Comparison of ENCODE assay signal across 8 cellular contexts in the genomic region with DNA sequence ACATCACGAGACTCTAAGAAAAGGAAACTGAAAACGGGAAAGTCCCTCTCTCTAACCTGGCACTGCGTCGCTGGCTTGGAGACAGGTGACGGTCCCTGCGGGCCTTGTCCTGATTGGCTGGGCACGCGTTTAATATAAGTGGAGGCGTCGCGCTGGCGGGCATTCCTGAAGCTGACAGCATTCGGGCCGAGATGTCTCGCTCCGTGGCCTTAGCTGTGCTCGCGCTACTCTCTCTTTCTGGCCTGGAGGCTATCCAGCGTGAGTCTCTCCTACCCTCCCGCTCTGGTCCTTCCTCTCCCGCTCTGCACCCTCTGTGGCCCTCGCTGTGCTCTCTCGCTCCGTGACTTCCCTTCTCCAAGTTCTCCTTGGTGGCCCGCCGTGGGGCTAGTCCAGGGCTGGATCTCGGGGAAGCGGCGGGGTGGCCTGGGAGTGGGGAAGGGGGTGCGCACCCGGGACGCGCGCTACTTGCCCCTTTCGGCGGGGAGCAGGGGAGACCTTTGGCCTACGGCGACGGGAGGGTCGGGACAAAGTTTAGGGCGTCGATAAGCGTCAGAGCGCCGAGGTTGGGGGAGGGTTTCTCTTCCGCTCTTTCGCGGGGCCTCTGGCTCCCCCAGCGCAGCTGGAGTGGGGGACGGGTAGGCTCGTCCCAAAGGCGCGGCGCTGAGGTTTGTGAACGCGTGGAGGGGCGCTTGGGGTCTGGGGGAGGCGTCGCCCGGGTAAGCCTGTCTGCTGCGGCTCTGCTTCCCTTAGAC. TPM values are rescaled to one million over a fixed set of nuclear protein-coding genes. Genes with fewer than 3 reads are reported as not detected.
DNase-seq lines count a peak whose midpoint lies in the region; ATAC-seq and TF ChIP-seq lines count a peak whose summit lies in the region.

A gene (plus strand): TSS at position 162 of the 752 bp plus-strand sequence. CDS start 30 bp downstream, at position 192.

- 0% methylated on average over 25 of the region's 61 CpGs for WGBS in right lobe of liver (ENCODE audit: insufficient coverage, low coverage, low lambda C conversion rate, missing lambda C conversion rate)

- H3K27me3 ChIP-seq in dorsolateral prefrontal cortex (no peaks in the 10 kb centered on the region), right lobe of liver (no peaks in the 10 kb centered on the region)

- intact Hi-C loops in CD14-positive monocyte (cut with micrococcal nuclease) = loop anchor here (2.0 kb wide), 3 partner anchors 17 to 49 kb away; a partner anchor contains a TSS
- intact Hi-C loops in dorsolateral prefrontal cortex (cut with DNase I) = loop anchor here (1.0 to 5.0 kb wide), 3 partner anchors 17 to 75 kb away; a partner anchor contains a TSS
- intact Hi-C loops in right lobe of liver (cut with DNase I) = no loop called here

- ATAC-seq in GM19397 (IDR thresholded peaks at IDR 0.05; ENCODE audit: unreplicated experiment) (peak; percentile 80), HG03571 (IDR thresholded peaks at IDR 0.05; ENCODE audit: unreplicated experiment) (peak; percentile 76), right lobe of liver (peak; percentile 89 to 93 (median 92))

- no peak for TF ChIP-seq CTCF in CD14-positive monocyte (IDR thresholded peaks at IDR 0.05)
- TF ChIP-seq CTCF in dorsolateral prefrontal cortex (IDR thresholded peaks at IDR 0.05 in 54 of 56, conservative IDR thresholded peaks at IDR 0.05 in 2 of 56; ENCODE audit: low read depth in 1 of 56, partially characterized antibody in 56 of 56) = peak in 17 of 56 donors; percentile 0 to 53 (median 14)
- no peak for TF ChIP-seq CTCF in right lobe of liver (IDR thresholded peaks at IDR 0.05)

- H3K4me3 ChIP-seq in dorsolateral prefrontal cortex = peak within 1 kb of the TSS; percentile 41 to 99 (median 90)
- H3K4me3 ChIP-seq in right lobe of liver = peak within 1 kb of the TSS; percentile 78 to 94 (median 78)

- peak; percentile 100 for TF ChIP-seq POLR2A in right lobe of liver (IDR thresholded peaks at IDR 0.05)

- peaks cover 55 to 61% of the 10 kb centered on the region in 2 donors for H3K36me3 Mint-ChIP-seq in CD14-positive monocyte

- no peaks in the 10 kb centered on the region for H3K9me3 ChIP-seq in right lobe of liver

- peak within 1 kb of the TSS; percentile 98 to 100 for H3K4me3 Mint-ChIP-seq in CD14-positive monocyte

- DNase-seq in CD14-positive monocyte (ENCODE audit: low spot score) (peak; percentile 94), NCI-H82 (lab: John Stamatoyannopoulos, UW) (peak; percentile 97), dorsolateral prefrontal cortex (peak; percentile 92 to 97 (median 96)), right lobe of liver (peak; percentile 95 to 96 (median 96))
- DNase-seq in activated CD4-positive, alpha-beta T cell treated with anti-CD3 and anti-CD28 coated beads, Interleukin-2, amount 50 U/mL, for 48 hours = peak; percentile 94 to 96
- peak; percentile 91 to 95 for DNase-seq in stimulated activated CD4-positive, alpha-beta T cell treated with anti-CD3 and anti-CD28 coated beads, Interleukin-4, amount 100 ng/mL, for 4 hours

- H3K27ac ChIP-seq in dorsolateral prefrontal cortex (peak within 1 kb of the TSS; percentile 59 to 99 (median 94)), right lobe of liver (peak within 1 kb of the TSS; percentile 99 to 100 (median 100))

- H3K27me3 Mint-ChIP-seq in CD14-positive monocyte (ENCODE audit: low read depth in 3 of 3) = peaks cover 2 to 9% (median 4%) of the 10 kb centered on the region in 3 donors

- H3K9me3 Mint-ChIP-seq in CD14-positive monocyte = peaks cover 0 to 15% (median 4%) of the 10 kb centered on the region in 7 donors

- peaks cover 0 to 17% (median 0%) of the 10 kb centered on the region in 4 donors for H3K4me1 ChIP-seq in right lobe of liver

- H3K27ac Mint-ChIP-seq in CD14-positive monocyte = peak within 1 kb of the TSS; percentile 99 to 100 (median 100)

- H3K4me1 Mint-ChIP-seq in CD14-positive monocyte = peaks cover 41% of the 10 kb centered on the region

- peaks cover 10 to 16% (median 15%) of the 10 kb centered on the region in 4 donors for H3K36me3 ChIP-seq in right lobe of liver

RNA-seq across cellular contexts. Expression of the gene that starts here (rescaled TPM):
- over 10,000 TPM; 28,259 to 28,278 TPM for polyA plus RNA-seq in CD14-positive monocyte
- total RNA-seq in dorsolateral prefrontal cortex (1,000 to 10,000 TPM in 4 of 120 experiments, 100 to 1,000 TPM in 116; 213 to 1,235 (median 449) TPM), right lobe of liver (1,000 to 10,000 TPM in 5 of 6 experiments, 100 to 1,000 TPM in 1; 894 to 5,671 (median 2,154) TPM)

Comparison
In these comparisons a context has a peak if more than half of its experiments do, and no peak if none do; other contexts are left out.
1. Peak in every context shown above with its lines: DNase-seq, ATAC-seq, H3K4me3 ChIP-seq and H3K27ac ChIP-seq.
2. intact Hi-C loops: an anchor here in CD14-positive monocyte (2.0 kb wide) and dorsolateral prefrontal cortex (1.0 to 5.0 kb wide); none called in right lobe of liver.